Comparison of ENCODE assay signal across 13 cellular contexts in the genomic region with DNA sequence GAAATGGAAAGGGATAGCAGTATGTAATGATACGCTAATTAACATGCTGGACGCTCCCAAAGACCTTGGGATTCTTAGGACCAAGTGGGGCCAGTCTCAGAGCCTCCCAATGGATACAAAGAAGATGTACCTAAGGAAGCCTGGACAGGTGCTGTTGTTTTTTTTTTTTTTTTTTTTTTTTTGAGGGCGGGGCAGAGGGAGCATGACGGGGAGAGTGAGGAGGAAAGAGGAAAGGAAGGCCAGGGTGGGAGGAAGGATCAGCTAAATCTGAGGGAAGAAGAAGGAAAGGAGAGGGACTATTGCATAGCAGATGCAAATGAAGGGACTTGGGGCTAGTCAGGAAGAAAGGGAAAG. TPM values are rescaled to one million over a fixed set of nuclear protein-coding genes. Genes with fewer than 3 reads are reported as not detected.
DNase-seq lines count a peak whose midpoint lies in the region; ATAC-seq and TF ChIP-seq lines count a peak whose summit lies in the region.
"Had no signal": no experiment of that assay in that cellular context is flagged by ENCODE, and none has a peak within 500 bp of the region (broad histone marks: within the 10 kb centered on the region; RNA-seq: fewer than 3 reads in every experiment).

No MANE protein-coding gene starts in this region.

- peaks cover 24% of the 10 kb centered on the region for H3K79me1 ChIP-seq in mesenchymal stem cell (replicated peaks; ENCODE audit: low read length, poor library complexity, severe bottlenecking)
- H3K79me1 ChIP-seq in trophoblast cell (ENCODE audit: low read length), result peaks cover 18% of the 10 kb centered on the region

- H2BK5ac ChIP-seq in mesenchymal stem cell (ENCODE audit: low read depth, low read length, poor library complexity, severe bottlenecking) (no peak overlapping the region), trophoblast cell (ENCODE audit: low read depth, low read length, poor library complexity) (no peak overlapping the region)

- H3K9me3 ChIP-seq in mesenchymal stem cell (ENCODE audit: control insufficient read depth, low read length) (no peaks in the 10 kb centered on the region), testis (no peaks in the 10 kb centered on the region), trophoblast cell (ENCODE audit: insufficient read depth, low read depth, low read length) (peaks cover 5% of the 10 kb centered on the region)
- H3K9me3 ChIP-seq: mucosa of descending colon, SJCRH30 had no signal

- H3K4me3 Mint-ChIP-seq in activated T-cell treated with anti-CD3 and anti-CD28 coated beads, Interleukin-2, amount 50 U/mL, for 72 hours, result peak overlapping the region; percentile 11 to 88
- H3K4me3 Mint-ChIP-seq in activated T-helper 17 cell treated with anti-CD3 and anti-CD28 coated beads, Interleukin-2, amount 50 U/mL, for 72 hours, result peak overlapping the region; percentile 94

- no peak for ATAC-seq in activated T-cell treated with anti-CD3 and anti-CD28 coated beads, Interleukin-2, amount 50 U/mL, for 72 hours (replicated peaks in 1 of 2)
- no peak for ATAC-seq in activated T-helper 17 cell treated with anti-CD3 and anti-CD28 coated beads, Interleukin-2, amount 50 U/mL, for 72 hours (replicated peaks)
- ATAC-seq in GM18867 (IDR thresholded peaks at IDR 0.05; ENCODE audit: unreplicated experiment), result no peak
- ATAC-seq: mucosa of descending colon had no signal

- peaks cover 60% of the 10 kb centered on the region for H3K4me1 Mint-ChIP-seq in activated T-cell treated with anti-CD3 and anti-CD28 coated beads, Interleukin-2, amount 50 U/mL, for 72 hours (ENCODE audit: low read depth)
- peaks cover 35% of the 10 kb centered on the region for H3K4me1 Mint-ChIP-seq in activated T-helper 17 cell treated with anti-CD3 and anti-CD28 coated beads, Interleukin-2, amount 50 U/mL, for 72 hours

- WGBS in mesenchymal stem cell, result 78% methylated on average over 3 of the region's 4 CpGs
- WGBS in testis, 2 donors, result 42 to 50% methylated on average over 4 of the region's 4 CpGs
- WGBS in trophoblast cell (ENCODE audit: extremely low coverage, insufficient coverage, insufficient read length), result no CpG with 5 or more reads among the region's 4 CpGs

- DNase-seq in activated T-cell treated with anti-CD3 and anti-CD28 coated beads, Interleukin-2, amount 50 U/mL, for 72 hours, result no peak
- no peak for DNase-seq in activated T-cell treated with anti-CD3 and anti-CD28 coated beads, Interleukin-2, amount 50 U/mL, for 1 hour
- DNase-seq in mesenchymal stem cell (peak; percentile 7), testis (no peak), trophoblast cell (no peak)
- DNase-seq in activated effector memory CD4-positive, alpha-beta T cell treated with Interleukin-2 at 50 U/mL for 16 hours, result no peak
- DNase-seq: H9, NCI-H510A, SJCRH30 had no signal

- H2BK15ac ChIP-seq in mesenchymal stem cell (ENCODE audit: low read depth, poor library complexity, severe bottlenecking), result no peak overlapping the region

- no peak overlapping the region for H3K14ac ChIP-seq in mesenchymal stem cell (ENCODE audit: low read length in 2 of 2)
- no peak overlapping the region for H3K14ac ChIP-seq in trophoblast cell (ENCODE audit: low read length)

- H3K4me3 ChIP-seq in mesenchymal stem cell (ENCODE audit: insufficient read depth in 1 of 2, low read depth in 1 of 2, low read length in 2 of 2) (no peak overlapping the region), testis (no peak overlapping the region), trophoblast cell (ENCODE audit: low read depth, low read length) (no peak overlapping the region)
- H3K4me3 ChIP-seq: mucosa of descending colon, SJCRH30 had no signal

- H3K4me2 ChIP-seq in mesenchymal stem cell (ENCODE audit: low read length, poor library complexity, severe bottlenecking) (no peak overlapping the region), trophoblast cell (ENCODE audit: low read length) (no peak overlapping the region)

- no peak overlapping the region for H3K27ac ChIP-seq in mesenchymal stem cell (ENCODE audit: low read length, poor library complexity, severe bottlenecking)
- H3K27ac ChIP-seq in testis, result peak overlapping the region; percentile 100
- no peak overlapping the region for H3K27ac ChIP-seq in trophoblast cell (ENCODE audit: low read depth, low read length)
- H3K27ac ChIP-seq: SJCRH30 had no signal

- H3K36me3 ChIP-seq in mesenchymal stem cell (ENCODE audit: control insufficient read depth in 1 of 2, insufficient read depth in 2 of 2, low read depth in 1 of 2, low read length in 2 of 2) (peaks cover 20 to 24% of the 10 kb centered on the region in 2 experiments), testis (ENCODE audit: low read depth, missing control alignments) (no peaks in the 10 kb centered on the region), trophoblast cell (ENCODE audit: control insufficient read depth in 1 of 2, insufficient read depth in 2 of 2, low read length in 2 of 2) (peaks cover 15 to 25% of the 10 kb centered on the region in 2 experiments)

- H4K91ac ChIP-seq in mesenchymal stem cell (ENCODE audit: low read length) (no peak overlapping the region), trophoblast cell (ENCODE audit: low read depth, low read length) (no peak overlapping the region)

- H2AK5ac ChIP-seq in mesenchymal stem cell (ENCODE audit: low read length, severe bottlenecking), result no peak overlapping the region
- H2AK5ac ChIP-seq in trophoblast cell (ENCODE audit: low read length), result no peak overlapping the region

- peak overlapping the region; percentile 27 for H3K27ac Mint-ChIP-seq in activated T-cell treated with anti-CD3 and anti-CD28 coated beads, Interleukin-2, amount 50 U/mL, for 72 hours
- peak overlapping the region; percentile 79 for H3K27ac Mint-ChIP-seq in activated T-helper 17 cell treated with anti-CD3 and anti-CD28 coated beads, Interleukin-2, amount 50 U/mL, for 72 hours

- peaks cover 3 to 22% of the 10 kb centered on the region in 2 donors for H3K36me3 Mint-ChIP-seq in activated T-cell treated with anti-CD3 and anti-CD28 coated beads, Interleukin-2, amount 50 U/mL, for 72 hours (ENCODE audit: insufficient read depth in 2 of 2)
- peaks cover 51% of the 10 kb centered on the region for H3K36me3 Mint-ChIP-seq in activated T-helper 17 cell treated with anti-CD3 and anti-CD28 coated beads, Interleukin-2, amount 50 U/mL, for 72 hours (ENCODE audit: low read depth)

- no peak for TF ChIP-seq CTCF in testis (IDR thresholded peaks at IDR 0.05)

- H3K18ac ChIP-seq in mesenchymal stem cell (ENCODE audit: low read depth in 1 of 2, low read length in 2 of 2) (no peak overlapping the region), trophoblast cell (ENCODE audit: low read length) (no peak overlapping the region)

- no peak overlapping the region for H3K23ac ChIP-seq in mesenchymal stem cell (ENCODE audit: low read length in 2 of 2)
- no peak overlapping the region for H3K23ac ChIP-seq in trophoblast cell (ENCODE audit: low read length)

- no peak overlapping the region for H4K12ac ChIP-seq in trophoblast cell (ENCODE audit: low read depth, low read length)

- H3K9ac ChIP-seq in mesenchymal stem cell (ENCODE audit: low read length) (no peak overlapping the region), trophoblast cell (ENCODE audit: low read length) (no peak overlapping the region)

- H3K4ac ChIP-seq in mesenchymal stem cell (ENCODE audit: low read depth in 1 of 2, low read length in 2 of 2) (no peak overlapping the region), trophoblast cell (ENCODE audit: low read depth, low read length) (no peak overlapping the region)

- H3K27me3 Mint-ChIP-seq in activated T-cell treated with anti-CD3 and anti-CD28 coated beads, Interleukin-2, amount 50 U/mL, for 72 hours (ENCODE audit: low read depth), result no peaks in the 10 kb centered on the region
- no peaks in the 10 kb centered on the region for H3K27me3 Mint-ChIP-seq in activated T-helper 17 cell treated with anti-CD3 and anti-CD28 coated beads, Interleukin-2, amount 50 U/mL, for 72 hours

- H3K79me2 ChIP-seq in trophoblast cell (ENCODE audit: control insufficient read depth, insufficient read depth, low read length, poor library complexity), result peaks cover 14% of the 10 kb centered on the region

- no peaks in the 10 kb centered on the region for H3K9me3 Mint-ChIP-seq in activated T-cell treated with anti-CD3 and anti-CD28 coated beads, Interleukin-2, amount 50 U/mL, for 72 hours
- no peaks in the 10 kb centered on the region for H3K9me3 Mint-ChIP-seq in activated T-helper 17 cell treated with anti-CD3 and anti-CD28 coated beads, Interleukin-2, amount 50 U/mL, for 72 hours
- H3K9me3 Mint-ChIP-seq: H9 had no signal

- no peak for TF ChIP-seq POLR2A in testis (IDR thresholded peaks at IDR 0.05)

- no peak overlapping the region for H2BK12ac ChIP-seq in mesenchymal stem cell (ENCODE audit: low read length in 2 of 2)
- H2BK12ac ChIP-seq in trophoblast cell (ENCODE audit: low read length), result no peak overlapping the region

- peaks cover 38% of the 10 kb centered on the region for H3K4me1 ChIP-seq in mesenchymal stem cell (ENCODE audit: control insufficient read depth, insufficient read depth, low read depth, low read length)
- peaks cover 45% of the 10 kb centered on the region for H3K4me1 ChIP-seq in testis
- peaks cover 25 to 31% of the 10 kb centered on the region in 2 experiments for H3K4me1 ChIP-seq in trophoblast cell (ENCODE audit: control insufficient read depth in 1 of 2, insufficient read depth in 2 of 2, low read length in 2 of 2)

- H2AFZ ChIP-seq in mesenchymal stem cell (ENCODE audit: low read depth, low read length), result no peak overlapping the region
- H2AFZ ChIP-seq in trophoblast cell (ENCODE audit: insufficient read depth, low read length, poor library complexity), result no peak overlapping the region

- intact Hi-C loops in testis (cut with DNase I; ENCODE audit: low total_unique reads), result no loop called here

- H4K8ac ChIP-seq in mesenchymal stem cell (ENCODE audit: low read length) (no peak overlapping the region), trophoblast cell (ENCODE audit: low read depth, low read length) (no peak overlapping the region)

- no peak overlapping the region for H2BK120ac ChIP-seq in mesenchymal stem cell (ENCODE audit: low read depth, low read length)
- no peak overlapping the region for H2BK120ac ChIP-seq in trophoblast cell (ENCODE audit: insufficient read depth, low read length, poor library complexity)

- H3K27me3 ChIP-seq in mesenchymal stem cell (ENCODE audit: control insufficient read depth in 1 of 2, insufficient read depth in 1 of 2, low read length in 2 of 2), result no peaks in the 10 kb centered on the region
- no peaks in the 10 kb centered on the region for H3K27me3 ChIP-seq in testis
- no peaks in the 10 kb centered on the region for H3K27me3 ChIP-seq in trophoblast cell (ENCODE audit: insufficient read depth, low read length)
- H3K27me3 ChIP-seq: SJCRH30 had no signal

RNA-seq across cellular contexts. Expression of gene VAMP2, which starts 2.5 kb away (rescaled TPM):
- 10 to 100 TPM; 71.3 to 73.6 TPM for total RNA-seq in activated T-cell treated with anti-CD3 and anti-CD28 coated beads, Interleukin-2, amount 50 U/mL, for 72 hours
- 10 to 100 TPM; 41.7 to 66.2 TPM for total RNA-seq in activated T-helper 17 cell treated with anti-CD3 and anti-CD28 coated beads, Interleukin-2, amount 50 U/mL, for 72 hours
- polyA plus RNA-seq in mesenchymal stem cell (2013, experiment 1 of 2), result 48.0 TPM
- 47.4 TPM for polyA plus RNA-seq in mesenchymal stem cell (2013, experiment 2 of 2)
- 10 to 100 TPM; 66.3 to 76.5 TPM for total RNA-seq in testis
- polyA plus RNA-seq in testis (ENCODE audit: insufficient read depth, low read depth, low replicate concordance), result 116 TPM
- 31.6 and 33.5 TPM in 2 replicates for polyA plus RNA-seq in trophoblast cell (2013)

RNA-seq across cellular contexts. Expression of gene PER1, which starts 8.0 kb away (rescaled TPM):
- total RNA-seq in activated T-cell treated with anti-CD3 and anti-CD28 coated beads, Interleukin-2, amount 50 U/mL, for 72 hours, result 10 to 100 TPM; 58.2 to 78.5 TPM
- 100 to 1,000 TPM in 1 of 2 donors, 10 to 100 TPM in 1; 52.0 to 269 TPM for total RNA-seq in activated T-helper 17 cell treated with anti-CD3 and anti-CD28 coated beads, Interleukin-2, amount 50 U/mL, for 72 hours
- 34.9 TPM for polyA plus RNA-seq in mesenchymal stem cell (2013, experiment 1 of 2)
- polyA plus RNA-seq in mesenchymal stem cell (2013, experiment 2 of 2), result 25.8 TPM
- 100 to 1,000 TPM in 1 of 2 donors, 10 to 100 TPM in 1; 96.0 to 119 TPM for total RNA-seq in testis
- 55.1 TPM for polyA plus RNA-seq in testis (ENCODE audit: insufficient read depth, low read depth, low replicate concordance)
- 13.5 and 14.1 TPM in 2 replicates for polyA plus RNA-seq in trophoblast cell (2013)

RNA-seq across cellular contexts. Expression of gene TMEM107, which starts 16.0 kb away (rescaled TPM):
- 10 to 100 TPM; 45.1 to 50.8 TPM for total RNA-seq in activated T-cell treated with anti-CD3 and anti-CD28 coated beads, Interleukin-2, amount 50 U/mL, for 72 hours
- total RNA-seq in activated T-helper 17 cell treated with anti-CD3 and anti-CD28 coated beads, Interleukin-2, amount 50 U/mL, for 72 hours, result 10 to 100 TPM; 43.3 to 45.3 TPM
- 9.0 TPM for polyA plus RNA-seq in mesenchymal stem cell (2013, experiment 1 of 2)
- 9.7 TPM for polyA plus RNA-seq in mesenchymal stem cell (2013, experiment 2 of 2)
- 10 to 100 TPM; 17.2 to 23.2 TPM for total RNA-seq in testis
- 31.8 TPM for polyA plus RNA-seq in testis (ENCODE audit: insufficient read depth, low read depth, low replicate concordance)
- 7.4 and 7.6 TPM in 2 replicates for polyA plus RNA-seq in trophoblast cell (2013)

RNA-seq across cellular contexts. Expression of gene BORCS6, which starts 29.8 kb away (rescaled TPM):
- total RNA-seq in activated T-cell treated with anti-CD3 and anti-CD28 coated beads, Interleukin-2, amount 50 U/mL, for 72 hours, result 1 to 10 TPM; 9.6 TPM
- 1 to 10 TPM; 4.7 to 7.0 TPM for total RNA-seq in activated T-helper 17 cell treated with anti-CD3 and anti-CD28 coated beads, Interleukin-2, amount 50 U/mL, for 72 hours
- 5.7 TPM for polyA plus RNA-seq in mesenchymal stem cell (2013, experiment 1 of 2)
- 5.5 TPM for polyA plus RNA-seq in mesenchymal stem cell (2013, experiment 2 of 2)
- total RNA-seq in testis, result 10 to 100 TPM in 1 of 2 donors, 1 to 10 TPM in 1; 8.7 to 10.4 TPM
- polyA plus RNA-seq in testis (ENCODE audit: insufficient read depth, low read depth, low replicate concordance), result 8.5 TPM
- polyA plus RNA-seq in trophoblast cell (2013), result 3.3 and 3.6 TPM in 2 replicates

RNA-seq across cellular contexts. Expression of gene HES7, which starts 36.3 kb away (rescaled TPM):
- 1 to 10 TPM; 1.5 to 4.3 TPM for total RNA-seq in activated T-cell treated with anti-CD3 and anti-CD28 coated beads, Interleukin-2, amount 50 U/mL, for 72 hours
- total RNA-seq in activated T-helper 17 cell treated with anti-CD3 and anti-CD28 coated beads, Interleukin-2, amount 50 U/mL, for 72 hours, result 10 to 100 TPM in 1 of 2 donors, 1 to 10 TPM in 1; 2.9 to 10.0 TPM
- 1.5 TPM for polyA plus RNA-seq in mesenchymal stem cell (2013, experiment 1 of 2)
- polyA plus RNA-seq in mesenchymal stem cell (2013, experiment 2 of 2), result 1.4 TPM
- total RNA-seq in testis, result under 1 TPM in 1 of 2 donors, not detected in 1; 0.31 TPM
- 0.25 TPM for polyA plus RNA-seq in testis (ENCODE audit: insufficient read depth, low read depth, low replicate concordance)
- 0.29 and 0.49 TPM in 2 replicates for polyA plus RNA-seq in trophoblast cell (2013)
- total RNA-seq: subcutaneous adipose tissue had no signal

Comparison
In these comparisons a context has a peak if more than half of its experiments do, and no peak if none do; other contexts are left out.
1. H3K27ac ChIP-seq: peak in testis (2 of 2); none in mesenchymal stem cell (single experiment) and trophoblast cell (single experiment).